In the genomic region with DNA sequence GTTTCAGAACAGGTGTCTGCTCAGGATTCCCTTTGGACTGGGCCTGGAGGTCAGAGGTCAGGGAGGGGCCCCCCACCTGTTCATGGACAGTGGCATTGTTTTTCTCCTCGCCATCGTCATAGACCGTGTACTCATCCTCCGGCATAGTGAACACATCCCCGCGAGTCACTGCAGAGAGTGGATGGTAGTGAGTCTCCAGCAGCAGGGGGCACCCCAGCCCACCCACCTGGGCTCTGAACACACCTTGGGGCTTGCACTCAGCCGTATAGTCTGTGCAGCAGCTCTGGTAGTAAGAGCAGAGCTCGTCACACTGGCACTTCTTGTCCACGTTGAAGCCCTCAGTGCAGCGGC, we compare ENCODE assay signal across 1 cellular context.
TF ChIP-seq lines count a peak whose summit lies in the region.

No MANE protein-coding gene starts in this region.

TF ChIP-seq in K562, 482 proteins besides CTCF, POLR2A, EP300 and RAD21:
- TF ChIP-seq KHSRP (IDR thresholded peaks at IDR 0.05), result no peak
- no peak for TF ChIP-seq MYC (IDR thresholded peaks at IDR 0.05; ENCODE audit: low read depth, low read length)
- no peak for TF ChIP-seq MYC (CRISPR knock-in tag; IDR thresholded peaks at IDR 0.05; ENCODE audit: borderline replicate concordance, low read depth)
- peak; percentile 25; the same call in 1 of the 2 replicates for TF ChIP-seq NR2C1 (IDR thresholded peaks at IDR 0.05)
- peak; percentile 22; the same call in 1 of the 2 replicates for TF ChIP-seq NR2C1 (tag; IDR thresholded peaks at IDR 0.05)
- TF ChIP-seq, protein P1, sequence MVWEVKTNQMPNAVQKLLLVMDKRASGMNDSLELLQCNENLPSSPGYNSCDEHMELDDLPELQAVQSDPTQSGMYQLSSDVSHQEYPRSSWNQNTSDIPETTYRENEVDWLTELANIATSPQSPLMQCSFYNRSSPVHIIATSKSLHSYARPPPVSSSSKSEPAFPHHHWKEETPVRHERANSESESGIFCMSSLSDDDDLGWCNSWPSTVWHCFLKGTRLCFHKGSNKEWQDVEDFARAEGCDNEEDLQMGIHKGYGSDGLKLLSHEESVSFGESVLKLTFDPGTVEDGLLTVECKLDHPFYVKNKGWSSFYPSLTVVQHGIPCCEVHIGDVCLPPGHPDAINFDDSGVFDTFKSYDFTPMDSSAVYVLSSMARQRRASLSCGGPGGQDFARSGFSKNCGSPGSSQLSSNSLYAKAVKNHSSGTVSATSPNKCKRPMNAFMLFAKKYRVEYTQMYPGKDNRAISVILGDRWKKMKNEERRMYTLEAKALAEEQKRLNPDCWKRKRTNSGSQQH (CRISPR knock-in tag; IDR thresholded peaks at IDR 0.05), result no peak
- TF ChIP-seq CEBPB (tag; IDR thresholded peaks at IDR 0.05), result no peak
